Comparison of ENCODE assay signal across 1 cellular context in genomic region chr9:123321874-123322770, GRCh38.
A peak's percentile ranks its signal among the peaks of the same experiment; 100 is the strongest.
TF ChIP-seq lines count a peak whose summit lies in the region.

No MANE protein-coding gene starts in this region.

TF ChIP-seq in GM12878, 131 proteins besides CTCF, POLR2A, EP300 and RAD21 (continued from another document and continues in another):
- TF ChIP-seq SUPT20H (IDR thresholded peaks at IDR 0.05; ENCODE audit: borderline replicate concordance, control insufficient read depth, low read depth, low read length): no peak
- no peak for TF ChIP-seq SMARCA5 (IDR thresholded peaks at IDR 0.05)
- TF ChIP-seq NR2C2 (IDR thresholded peaks at IDR 0.05; ENCODE audit: borderline replicate concordance, control insufficient read depth, insufficient read length, low read depth): no peak
- TF ChIP-seq MTA3 (IDR thresholded peaks at IDR 0.05; ENCODE audit: borderline replicate concordance, low read length): no peak
- TF ChIP-seq CHD4 (IDR thresholded peaks at IDR 0.05): no peak
- no peak for TF ChIP-seq YY1 (IDR thresholded peaks at IDR 0.05; ENCODE audit: low read depth, low read length)
- no peak for TF ChIP-seq USF1 (IDR thresholded peaks at IDR 0.05; ENCODE audit: borderline replicate concordance, extremely low read length, insufficient read depth, low read depth, low read length)
- TF ChIP-seq NBN (IDR thresholded peaks at IDR 0.05): peak; percentile 53; the same call in 1 of the 2 replicates
- peak in 1 of 2 experiments; percentile 42; a peak in 1 of 4 replicates for TF ChIP-seq BHLHE40 (IDR thresholded peaks at IDR 0.05; ENCODE audit: borderline replicate concordance in 1 of 2, low read depth in 2 of 2, low read length in 1 of 2)
- TF ChIP-seq PKNOX1 (IDR thresholded peaks at IDR 0.05): peak; percentile 56
- no peak for TF ChIP-seq TCF12 (IDR thresholded peaks at IDR 0.05; ENCODE audit: low read depth, low read length)
- no peak for TF ChIP-seq E2F8 (IDR thresholded peaks at IDR 0.05; ENCODE audit: low read depth, partially characterized antibody)
- TF ChIP-seq KLF5 (IDR thresholded peaks at IDR 0.05; ENCODE audit: partially characterized antibody): no peak
- TF ChIP-seq ZNF207 (IDR thresholded peaks at IDR 0.05; ENCODE audit: borderline replicate concordance): 0 out of 2 replicates have a peak, but pooled peaks have one; percentile 38
- TF ChIP-seq IRF5 (IDR thresholded peaks at IDR 0.05; ENCODE audit: borderline replicate concordance): no peak
- no peak for TF ChIP-seq NKRF (conservative IDR thresholded peaks at IDR 0.05)
- peak; percentile 58 for TF ChIP-seq MTA2 (IDR thresholded peaks at IDR 0.05; ENCODE audit: low read depth)
- TF ChIP-seq EGR1 (IDR thresholded peaks at IDR 0.05; ENCODE audit: borderline replicate concordance in 1 of 2, low read depth in 2 of 2, low read length in 2 of 2): no peak
- no peak for TF ChIP-seq RUNX3 (IDR thresholded peaks at IDR 0.05; ENCODE audit: low read length)
- TF ChIP-seq ZNF687 (IDR thresholded peaks at IDR 0.05): 0 out of 2 replicates have a peak, but pooled peaks have one; percentile 8
- peak; percentile 39; the same call in 1 of the 2 replicates for TF ChIP-seq EED (IDR thresholded peaks at IDR 0.05; ENCODE audit: low read depth)
- no peak for TF ChIP-seq CREM (IDR thresholded peaks at IDR 0.05; ENCODE audit: low read depth)
- TF ChIP-seq ZBTB40 (IDR thresholded peaks at IDR 0.05; ENCODE audit: borderline replicate concordance): no peak
- TF ChIP-seq SPI1 (IDR thresholded peaks at IDR 0.05; ENCODE audit: borderline replicate concordance, insufficient read depth, low read depth, low read length): no peak
- TF ChIP-seq E2F4 (IDR thresholded peaks at IDR 0.05; ENCODE audit: low read depth, low read length): no peak
- no peak for TF ChIP-seq ZNF384 (IDR thresholded peaks at IDR 0.05; ENCODE audit: borderline replicate concordance, low read depth, low read length)
- no peak for TF ChIP-seq NR2C1 (IDR thresholded peaks at IDR 0.05)
- TF ChIP-seq MXI1 (IDR thresholded peaks at IDR 0.05; ENCODE audit: low read depth, low read length): no peak
- TF ChIP-seq SREBF1 (IDR thresholded peaks at IDR 0.05; ENCODE audit: low read length): no peak
- no peak for TF ChIP-seq RB1 (IDR thresholded peaks at IDR 0.05; ENCODE audit: borderline replicate concordance)
- no peak for TF ChIP-seq RELA (IDR thresholded peaks at IDR 0.05; ENCODE audit: borderline replicate concordance, partially characterized antibody)
- TF ChIP-seq NFYA (IDR thresholded peaks at IDR 0.05; ENCODE audit: borderline replicate concordance, low read depth, low read length): no peak
- no peak for TF ChIP-seq RFX5 (IDR thresholded peaks at IDR 0.05; ENCODE audit: low read depth, low read length)
- TF ChIP-seq CEBPZ (IDR thresholded peaks at IDR 0.05; ENCODE audit: low read depth, low read length): no peak
- no peak for TF ChIP-seq SMAD1 (IDR thresholded peaks at IDR 0.05; ENCODE audit: low read depth, partially characterized antibody)
- 0 out of 2 replicates have a peak, but pooled peaks have one; percentile 34 for TF ChIP-seq RBBP5 (conservative IDR thresholded peaks at IDR 0.05)
- no peak for TF ChIP-seq ZZZ3 (IDR thresholded peaks at IDR 0.05; ENCODE audit: control insufficient read depth, insufficient read length, low read depth)
- no peak for TF ChIP-seq MYB (IDR thresholded peaks at IDR 0.05; ENCODE audit: borderline replicate concordance, low read depth, low read length)
